Comparison of ENCODE assay signal across 8 cellular contexts in the genomic region with DNA sequence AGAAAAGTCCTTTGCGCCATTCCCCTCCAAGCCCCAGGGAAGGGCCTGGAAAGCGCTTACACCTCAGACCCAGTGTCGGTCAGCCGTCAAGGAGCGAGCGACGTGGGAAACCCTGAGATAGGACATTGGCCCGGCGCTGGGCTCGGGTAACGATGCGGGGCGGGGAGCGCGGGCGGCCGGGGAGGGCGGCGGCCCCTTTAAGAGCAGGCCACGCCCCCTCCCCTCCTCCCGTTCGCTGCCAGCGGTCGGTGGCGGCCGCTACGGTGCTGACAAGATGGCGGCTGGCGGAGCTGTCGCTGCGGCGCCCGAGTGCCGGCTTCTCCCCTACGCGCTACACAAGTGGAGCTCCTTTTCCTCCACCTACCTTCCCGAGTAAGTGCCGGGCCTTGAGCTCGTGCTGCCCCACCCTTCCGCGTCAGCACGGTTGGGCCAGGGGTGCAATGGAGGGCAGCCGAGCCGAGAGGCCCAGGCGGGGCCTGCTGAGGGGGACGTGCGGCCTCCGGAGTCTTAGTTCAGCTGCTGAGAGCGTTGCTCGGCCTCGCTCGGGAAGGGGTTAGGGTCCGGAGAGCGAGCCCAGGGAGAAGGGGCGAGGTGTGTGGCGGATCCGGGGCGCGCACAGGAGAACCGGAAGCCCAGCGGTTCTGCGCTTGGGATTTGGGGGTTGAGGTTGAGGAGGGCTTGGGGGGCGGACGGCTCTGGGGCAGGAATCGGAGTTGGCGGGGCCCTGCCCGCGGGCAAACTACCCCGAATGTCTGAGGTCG. TPM values are rescaled to one million over a fixed set of nuclear protein-coding genes. Genes with fewer than 3 reads are reported as not detected.
DNase-seq lines count a peak whose midpoint lies in the region; ATAC-seq and TF ChIP-seq lines count a peak whose summit lies in the region.

A gene (plus strand): TSS at position 251 of the 761 bp plus-strand sequence. CDS start 24 bp downstream, at position 275.

- H3K27ac Mint-ChIP-seq in activated B cell treated with CpG ODN at 0.5 μM for 24 hours: peak within 1 kb of the TSS; percentile 95

- H3K4me1 Mint-ChIP-seq in activated B cell treated with CpG ODN at 0.5 μM for 24 hours: peaks cover 57% of the 10 kb centered on the region

- intact Hi-C loops in activated B cell treated with CpG ODN at 0.5 μM for 24 hours (cut with micrococcal nuclease): loop anchor here (1.0 to 5.0 kb wide), 5 partner anchors 97 to 1256 kb away; a partner anchor contains a TSS

- H3K4me3 ChIP-seq in AG04449 (ENCODE audit: low read depth, low read length): peak within 1 kb of the TSS; percentile 92
- peak within 1 kb of the TSS; percentile 90 to 98 for H3K4me3 ChIP-seq in cardiac fibroblast (replicated peaks in 1 of 2; ENCODE audit: low read depth in 2 of 2, low read length in 2 of 2)

- CTCF ChIA-PET in AG04449 (lab: Yijun Ruan, JAX): interaction anchor here (0.6 to 4.2 kb wide), 3 partner anchors 29 to 259 kb away, joined by 3 to 18 read pairs (median 3); no protein-coding TSS in a partner anchor
- CTCF ChIA-PET in activated B cell treated with CpG ODN at 0.5 μM for 24 hours (lab: Charles Lee): interaction anchor here (0.7 to 1.9 kb wide), 2 partner anchors 11 to 222 kb away, joined by 3 to 4 read pairs; no protein-coding TSS in a partner anchor

- no peak for TF ChIP-seq CTCF in AG04449 (IDR thresholded peaks at IDR 0.05; ENCODE audit: insufficient read depth, low read length, missing control alignments)
- no peak for TF ChIP-seq CTCF in activated B cell treated with CpG ODN at 0.5 μM for 24 hours (IDR thresholded peaks at IDR 0.05)
- no peak for TF ChIP-seq CTCF in cardiac fibroblast (IDR thresholded peaks at IDR 0.05; ENCODE audit: low read depth, low read length)

- DNase-seq in AG04449 (ENCODE audit: low read depth, low spot score) (no peak), NCI-H2196 treated with DMSO at 0.1 percent for 48 hours (lab: John Stamatoyannopoulos, UW; ENCODE audit: unreplicated experiment) (peak; percentile 84), activated B cell treated with CpG ODN at 0.5 μM for 24 hours (peak; percentile 85), cardiac fibroblast (ENCODE audit: low read depth in 2 of 2) (peak; percentile 90 to 93), iris pigment epithelial cell (ENCODE audit: low read depth) (peak; percentile 90)
- peak; percentile 78 to 89 for DNase-seq in stimulated activated CD4-positive, alpha-beta T cell treated with anti-CD3 and anti-CD28 coated beads, Interleukin-12 subunit alpha, Interleukin-12 subunit beta, amount 100 ng/mL, for 24 hours (ENCODE audit: low read depth in 2 of 2)

- peaks cover 13% of the 10 kb centered on the region for H3K36me3 Mint-ChIP-seq in activated B cell treated with CpG ODN at 0.5 μM for 24 hours (ENCODE audit: low read depth)

- POLR2A ChIA-PET in AG04449 (lab: Yijun Ruan, JAX) (interaction anchor here (1.2 to 1.7 kb wide), 5 partner anchors 8 to 223 kb away, joined by 3 to 6 read pairs (median 4); no protein-coding TSS in a partner anchor), activated B cell treated with CpG ODN at 0.5 μM for 24 hours (lab: Charles Lee) (interaction anchor here (0.6 to 2.3 kb wide), 13 partner anchors 10 to 368 kb away, joined by 3 to 32 read pairs (median 3); no protein-coding TSS in a partner anchor)

- no peaks in the 10 kb centered on the region for H3K9me3 Mint-ChIP-seq in activated B cell treated with CpG ODN at 0.5 μM for 24 hours

- ATAC-seq in GM18868 (IDR thresholded peaks at IDR 0.05; ENCODE audit: unreplicated experiment) (peak; percentile 91), HG03103 (IDR thresholded peaks at IDR 0.05; ENCODE audit: low read depth, unreplicated experiment) (peak; percentile 90), activated B cell treated with CpG ODN at 0.5 μM for 24 hours (ENCODE audit: low read depth) (peak; percentile 96)

- H3K4me3 Mint-ChIP-seq in activated B cell treated with CpG ODN at 0.5 μM for 24 hours: peak within 1 kb of the TSS; percentile 98

- no peaks in the 10 kb centered on the region for H3K27me3 Mint-ChIP-seq in activated B cell treated with CpG ODN at 0.5 μM for 24 hours

RNA-seq across cellular contexts. Expression of the gene that starts here (rescaled TPM):
- 48.9 and 64.6 TPM in 2 replicates for total RNA-seq in activated B cell treated with CpG ODN at 0.5 μM for 24 hours
